ENCODE assay signal across 8 cellular contexts in the genomic region with DNA sequence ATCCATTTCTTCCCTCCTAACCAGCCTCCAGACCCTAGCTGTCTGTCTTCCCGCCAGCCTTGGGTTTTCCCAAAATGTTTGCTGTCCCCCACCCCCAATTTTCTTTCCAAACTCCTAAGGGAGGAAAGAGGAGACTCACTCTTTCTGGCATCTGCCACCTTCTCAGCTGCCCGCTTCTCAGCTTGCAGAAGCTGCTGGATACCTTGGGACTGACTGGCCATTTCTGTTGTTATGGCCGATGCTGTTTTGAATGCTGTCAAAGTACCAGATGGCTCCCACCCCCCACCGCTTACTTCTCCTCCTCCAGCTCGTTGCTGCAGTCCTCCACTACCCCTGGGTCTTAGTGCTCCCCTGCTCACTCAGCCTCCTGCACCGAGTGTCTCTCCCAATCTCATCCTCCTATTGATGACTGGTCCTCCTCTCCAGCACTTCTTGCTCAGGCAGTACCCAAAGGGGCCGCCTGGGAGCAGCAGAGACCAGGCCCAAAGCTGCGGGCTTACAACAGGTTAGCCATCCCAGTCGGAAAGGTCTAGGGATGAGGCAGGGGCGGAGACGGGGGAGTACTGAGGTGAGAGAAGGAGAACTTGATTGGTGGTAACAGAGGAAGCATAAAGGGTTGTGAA. TPM values are rescaled to one million over a fixed set of nuclear protein-coding genes. Genes with fewer than 3 reads are reported as not detected.
DNase-seq lines count a peak whose midpoint lies in the region; ATAC-seq and TF ChIP-seq lines count a peak whose summit lies in the region.

A gene (minus strand): TSS at position 270 of the 623 bp plus-strand sequence. CDS start 49 bp downstream, at position 221.

- H3K4me2 ChIP-seq in HCT116 (ENCODE audit: low read length) = peak within 1 kb of the TSS; percentile 87

- H3K4me3 Mint-ChIP-seq in glutamatergic neuron (ENCODE audit: unreplicated experiment) = peak within 1 kb of the TSS; percentile 93
- peak within 1 kb of the TSS; percentile 86 for H3K4me3 Mint-ChIP-seq in osteocyte (ENCODE audit: unreplicated experiment)

- H3K27me3 ChIP-seq in HCT116 (ENCODE audit: insufficient read depth, low read length) (no peaks in the 10 kb centered on the region), thoracic aorta (replicated peaks; ENCODE audit: insufficient read depth) (no peaks in the 10 kb centered on the region)

- peak within 1 kb of the TSS; percentile 87 to 93 for H3K27ac Mint-ChIP-seq in activated naive CD4-positive, alpha-beta T cell treated with anti-CD3 and anti-CD28 coated beads, Interleukin-2, amount 50 U/mL, for 72 hours
- H3K27ac Mint-ChIP-seq in glutamatergic neuron (ENCODE audit: unreplicated experiment) (peak within 1 kb of the TSS; percentile 95), osteocyte (ENCODE audit: unreplicated experiment) (peak within 1 kb of the TSS; percentile 86)

- POLR2A ChIA-PET in HCT116 (lab: Charles Lee) = interaction anchor here (0.9 to 1.9 kb wide), 8 partner anchors 36 to 316 kb away, joined by 3 to 7 read pairs (median 4); a partner anchor contains a TSS

- peaks cover 15% of the 10 kb centered on the region for H3K4me1 Mint-ChIP-seq in glutamatergic neuron (ENCODE audit: low read depth, unreplicated experiment)
- peaks cover 47% of the 10 kb centered on the region for H3K4me1 Mint-ChIP-seq in osteocyte (ENCODE audit: unreplicated experiment)

- no peaks in the 10 kb centered on the region for H3K9me2 ChIP-seq in HCT116 (ENCODE audit: insufficient read depth)

- no peak for TF ChIP-seq RAD21 in HCT116 (IDR thresholded peaks at IDR 0.05; ENCODE audit: low read depth)

- H2AFZ ChIP-seq in HCT116 (ENCODE audit: low read depth, low read length, poor library complexity, severe bottlenecking) = no peak within 1 kb of the TSS

- ATAC-seq in HCT116 (peak; percentile 77), thoracic aorta (ENCODE audit: insufficient number of reproducible peaks, low FRiP score, low read depth) (peak; percentile 42)
- ATAC-seq in activated naive CD4-positive, alpha-beta T cell treated with anti-CD3 and anti-CD28 coated beads, Interleukin-2, amount 50 U/mL, for 72 hours = peak; percentile 76

- H4K20me1 ChIP-seq in HCT116 (ENCODE audit: insufficient read depth) = no peaks in the 10 kb centered on the region

- DNase-seq in DMS53 (lab: John Stamatoyannopoulos, UW) (peak; percentile 98), HCT116 (ENCODE audit: low read depth, low spot score) (peak; percentile 94), NCI-H1092 treated with DMSO at 0.1 percent for 48 hours (lab: John Stamatoyannopoulos, UW) (peak; percentile 70), SKM-1 (lab: John Stamatoyannopoulos, UW; ENCODE audit: unreplicated experiment) (peak; percentile 80), glutamatergic neuron (peak; percentile 96), osteocyte (ENCODE audit: extremely low spot score, unreplicated experiment) (peak; percentile 97), thoracic aorta (ENCODE audit: low spot score) (peak; percentile 67)
- peak; percentile 90 to 95 for DNase-seq in activated naive CD4-positive, alpha-beta T cell treated with anti-CD3 and anti-CD28 coated beads, Interleukin-2, amount 50 U/mL, for 72 hours (ENCODE audit: low spot score in 2 of 2)

- CTCF ChIA-PET in HCT116 (lab: Charles Lee) = interaction anchor here (0.6 to 5.0 kb wide), 7 partner anchors 30 to 406 kb away, joined by 3 to 78 read pairs (median 5); a partner anchor contains a TSS

- H3K27ac ChIP-seq in HCT116 (ENCODE audit: low read depth, low read length) (peak within 1 kb of the TSS; percentile 50; the same call in 1 of the 2 replicates), thoracic aorta (peak within 1 kb of the TSS; percentile 70 to 76)

- H3K36me3 ChIP-seq in HCT116 (ENCODE audit: control insufficient read depth in 1 of 2, insufficient read depth in 2 of 2, low read length in 2 of 2) = peaks cover 4 to 13% of the 10 kb centered on the region in 2 experiments; a peak in 2 of 4 replicates
- peaks cover 12% of the 10 kb centered on the region for H3K36me3 ChIP-seq in thoracic aorta

- intact Hi-C loops in HCT116 (cut with micrococcal nuclease) = loop anchor here (1.0 to 10.0 kb wide), 6 partner anchors 52 to 288 kb away; a partner anchor contains a TSS

- H3K9me3 ChIP-seq in HCT116 (ENCODE audit: control insufficient read depth in 1 of 2, insufficient read depth in 1 of 2, low read depth in 1 of 2, low read length in 2 of 2) = no peaks in the 10 kb centered on the region
- no peaks in the 10 kb centered on the region for H3K9me3 ChIP-seq in thoracic aorta

- peaks cover 19 to 30% of the 10 kb centered on the region in 2 experiments for H3K4me1 ChIP-seq in HCT116 (ENCODE audit: control insufficient read depth in 1 of 2, insufficient read depth in 2 of 2, low read length in 2 of 2)
- H3K4me1 ChIP-seq in thoracic aorta (ENCODE audit: control insufficient read depth in 1 of 2, low read depth in 2 of 2) = peaks cover 13 to 28% of the 10 kb centered on the region in 2 donors

- BruUV-seq in HCT116 (replicated peaks; lab: Mats Ljungman, UMichigan) = no TSS peak

- TF ChIP-seq CTCF in HCT116 (IDR thresholded peaks at IDR 0.05 in 2 of 3, conservative IDR thresholded peaks at IDR 0.05 in 1 of 3; ENCODE audit: borderline replicate concordance in 1 of 3, insufficient read depth in 1 of 3, low read depth in 2 of 3, low read length in 2 of 3) = peak in 2 of 3 experiments; percentile 99; a peak in 4 of 6 replicates
- TF ChIP-seq CTCF in glutamatergic neuron (IDR thresholded peaks at IDR 0.05; ENCODE audit: partially characterized antibody, unreplicated experiment) = peak; percentile 90
- peak; percentile 94 for TF ChIP-seq CTCF in osteocyte (IDR thresholded peaks at IDR 0.05)
- TF ChIP-seq CTCF in thoracic aorta (IDR thresholded peaks at IDR 0.05) = peak; percentile 97

- peaks cover 27% of the 10 kb centered on the region for H3K79me2 ChIP-seq in HCT116 (ENCODE audit: insufficient read depth, low read length)

- H3K4me3 ChIP-seq in HCT116 (replicated peaks in 1 of 2; ENCODE audit: low read depth in 1 of 2, low read length in 2 of 2) (peak within 1 kb of the TSS; percentile 51 to 67), thoracic aorta (peak within 1 kb of the TSS; percentile 74)

- H3K9ac ChIP-seq in HCT116 (ENCODE audit: low read length) = peak within 1 kb of the TSS; percentile 86

- RAD21 ChIA-PET in HCT116 (lab: Charles Lee; ENCODE audit: low non-redundant PET in 1 of 2, low total read pairs in 2 of 2, uncharacterized antibody in 2 of 2, unreplicated experiment in 2 of 2) = interaction anchor here (0.6 to 2.1 kb wide), 4 partner anchors 37 to 118 kb away, joined by 3 to 11 read pairs (median 6); a partner anchor contains a TSS

- H3K27me3 Mint-ChIP-seq in glutamatergic neuron (ENCODE audit: unreplicated experiment) (peaks cover 12% of the 10 kb centered on the region), osteocyte (ENCODE audit: unreplicated experiment) (no peaks in the 10 kb centered on the region)

- H3K9me3 Mint-ChIP-seq in activated naive CD4-positive, alpha-beta T cell treated with anti-CD3 and anti-CD28 coated beads, Interleukin-2, amount 50 U/mL, for 72 hours = no peaks in the 10 kb centered on the region
- peaks cover 22% of the 10 kb centered on the region for H3K9me3 Mint-ChIP-seq in glutamatergic neuron (ENCODE audit: unreplicated experiment)
- no peaks in the 10 kb centered on the region for H3K9me3 Mint-ChIP-seq in osteocyte (ENCODE audit: unreplicated experiment)

- H3K36me3 Mint-ChIP-seq in activated naive CD4-positive, alpha-beta T cell treated with anti-CD3 and anti-CD28 coated beads, Interleukin-2, amount 50 U/mL, for 72 hours = peaks cover 9% of the 10 kb centered on the region in 2 donors
- H3K36me3 Mint-ChIP-seq in glutamatergic neuron (ENCODE audit: unreplicated experiment) (no peaks in the 10 kb centered on the region), osteocyte (ENCODE audit: unreplicated experiment) (peaks cover 13% of the 10 kb centered on the region)

- no peak for TF ChIP-seq POLR2A in HCT116 (IDR thresholded peaks at IDR 0.05; ENCODE audit: borderline replicate concordance, extremely low read depth, insufficient read depth, insufficient read length)

TF ChIP-seq in HCT116, 20 proteins besides CTCF, POLR2A, EP300 and RAD21 (continues in another document):
- no peak for TF ChIP-seq EGR1 (IDR thresholded peaks at IDR 0.05; ENCODE audit: low read depth)
- no peak for TF ChIP-seq FOSL1 (IDR thresholded peaks at IDR 0.05; ENCODE audit: low read depth)
- TF ChIP-seq YY1 (IDR thresholded peaks at IDR 0.05; ENCODE audit: extremely low read depth, insufficient replicate concordance, low read depth, low read length) = peak; percentile 56
- TF ChIP-seq, protein P1, sequence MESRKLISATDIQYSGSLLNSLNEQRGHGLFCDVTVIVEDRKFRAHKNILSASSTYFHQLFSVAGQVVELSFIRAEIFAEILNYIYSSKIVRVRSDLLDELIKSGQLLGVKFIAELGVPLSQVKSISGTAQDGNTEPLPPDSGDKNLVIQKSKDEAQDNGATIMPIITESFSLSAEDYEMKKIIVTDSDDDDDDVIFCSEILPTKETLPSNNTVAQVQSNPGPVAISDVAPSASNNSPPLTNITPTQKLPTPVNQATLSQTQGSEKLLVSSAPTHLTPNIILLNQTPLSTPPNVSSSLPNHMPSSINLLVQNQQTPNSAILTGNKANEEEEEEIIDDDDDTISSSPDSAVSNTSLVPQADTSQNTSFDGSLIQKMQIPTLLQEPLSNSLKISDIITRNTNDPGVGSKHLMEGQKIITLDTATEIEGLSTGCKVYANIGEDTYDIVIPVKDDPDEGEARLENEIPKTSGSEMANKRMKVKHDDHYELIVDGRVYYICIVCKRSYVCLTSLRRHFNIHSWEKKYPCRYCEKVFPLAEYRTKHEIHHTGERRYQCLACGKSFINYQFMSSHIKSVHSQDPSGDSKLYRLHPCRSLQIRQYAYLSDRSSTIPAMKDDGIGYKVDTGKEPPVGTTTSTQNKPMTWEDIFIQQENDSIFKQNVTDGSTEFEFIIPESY (IDR thresholded peaks at IDR 0.05; ENCODE audit: extremely low read depth, insufficient replicate concordance, low read length) = no peak
- no peak for TF ChIP-seq CEBPB (IDR thresholded peaks at IDR 0.05; ENCODE audit: low read depth)

RNA-seq across cellular contexts. Expression of the gene that starts here (rescaled TPM):
- total RNA-seq in HCT116 (2021; ENCODE audit: unreplicated experiment) = 1.8 TPM
- polyA plus RNA-seq in HCT116 (2012) = 1.5 and 1.7 TPM in 2 replicates
- 1 to 10 TPM; 4.1 to 7.4 TPM for total RNA-seq in activated naive CD4-positive, alpha-beta T cell treated with anti-CD3 and anti-CD28 coated beads, Interleukin-2, amount 50 U/mL, for 72 hours
- 95.6 TPM for total RNA-seq in glutamatergic neuron (ENCODE audit: unreplicated experiment)
- total RNA-seq in osteocyte = 8.8 and 9.0 TPM in 2 replicates
- under 1 TPM; 0.78 to 0.95 TPM for total RNA-seq in thoracic aorta

Comparison
In these comparisons a context has a peak if more than half of its experiments do, and no peak if none do; other contexts are left out.
1. Peak in every context shown above with its lines: DNase-seq, ATAC-seq, H3K4me3 ChIP-seq and H3K27ac ChIP-seq.
2. Peak in DNase-seq, ATAC-seq, H3K4me3 ChIP-seq and H3K27ac ChIP-seq in thoracic aorta; RNA of the gene not detected or under 1 TPM.